In the genomic region with DNA sequence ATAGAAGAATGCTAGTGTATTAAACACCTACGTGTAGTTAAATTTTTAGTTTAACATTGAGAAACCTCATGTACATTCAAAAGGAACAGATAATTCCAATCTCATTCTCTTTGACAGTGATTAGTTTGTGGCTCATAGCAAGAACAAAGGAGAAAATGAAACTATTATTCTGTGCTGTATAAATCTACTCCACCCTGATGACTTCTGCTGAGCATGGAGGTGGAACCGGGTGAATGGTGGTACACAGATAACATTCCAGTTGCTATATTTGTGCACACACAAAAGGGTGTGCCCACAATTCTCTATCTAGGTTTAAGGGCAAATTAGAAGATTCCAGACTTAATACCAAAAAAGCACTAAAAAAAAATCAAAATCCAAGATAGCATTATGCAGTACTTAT, we compare ENCODE assay signal across 25 cellular contexts. TPM values are rescaled to one million over a fixed set of nuclear protein-coding genes. Genes with fewer than 3 reads are reported as not detected.
DNase-seq lines count a peak whose midpoint lies in the region; ATAC-seq, FAIRE-seq and TF ChIP-seq lines count a peak whose summit lies in the region.
"Had no signal": no experiment of that assay in that cellular context is flagged by ENCODE, and none has a peak within 500 bp of the region (broad histone marks: within the 10 kb centered on the region; RNA-seq: fewer than 3 reads in every experiment).

No MANE protein-coding gene starts in this region.

- no peak for TF ChIP-seq EP300 in GM12878 (IDR thresholded peaks at IDR 0.05; ENCODE audit: borderline replicate concordance in 1 of 2, control insufficient read depth in 1 of 2, low read depth in 2 of 2, low read length in 2 of 2)

- TF ChIP-seq CTCF in GM12878 (IDR thresholded peaks at IDR 0.05 in 2 of 3, conservative IDR thresholded peaks at IDR 0.05 in 1 of 3; ENCODE audit: control insufficient read depth in 2 of 3, extremely low read depth in 1 of 3, insufficient read depth in 1 of 3, low read depth in 3 of 3, low read length in 3 of 3): no peak

- peaks cover 30 to 63% (median 40%) of the 10 kb centered on the region in 4 donors for H3K4me1 Mint-ChIP-seq in CD4-positive, CD25-positive, alpha-beta regulatory T cell

- in situ Hi-C loops in GM12878 (cut with MboI): no loop called here
- in situ Hi-C loops in G401 (cut with HindIII; ENCODE audit: low sequenced_read_pairs): no loop called here

- peak overlapping the region; percentile 12 for H3K4me3 ChIP-seq in CD4-positive, CD25-positive, alpha-beta regulatory T cell (ENCODE audit: low read depth, low read length)
- no peak overlapping the region for H3K4me3 ChIP-seq in GM12878
- H3K4me3 ChIP-seq: neural progenitor cell, prostate gland, tibial nerve had no signal

- SMC1A ChIA-PET in GM12878 (lab: Charles Lee; ENCODE audit: uncharacterized antibody, unreplicated experiment): interaction anchor here (0.6 to 1.6 kb wide), 6 partner anchors 10 to 1017 kb away, joined by 3 to 5 read pairs (median 4); no protein-coding TSS in a partner anchor

- POLR2A ChIA-PET in GM12878 (lab: Charles Lee): no interaction called here

- TF ChIP-seq RAD21 in GM12878 (IDR thresholded peaks at IDR 0.05; ENCODE audit: insufficient read depth, low read depth, low read length): no peak

- H3K9me3 Mint-ChIP-seq in CD4-positive, CD25-positive, alpha-beta regulatory T cell: peaks cover 0 to 5% (median 4%) of the 10 kb centered on the region in 7 donors
- H3K9me3 Mint-ChIP-seq: H9; mesothelial cell of epicardium; neural progenitor cell; stimulated activated naive CD8-positive, alpha-beta T cell treated with anti-CD3 and anti-CD28 coated beads, Interleukin-15, Interleukin-2, amounts not matched to agents 100 ng/mL and 50 ng/mL, for 24 hours had no signal

- CTCF ChIA-PET in GM12878 (lab: Yijun Ruan, JAX): interaction anchor here (2.3 kb wide), 1 partner anchor 26 kb away, joined by 8 read pairs; no protein-coding TSS in a partner anchor

- H3K27ac Mint-ChIP-seq in CD4-positive, CD25-positive, alpha-beta regulatory T cell: peak overlapping the region; percentile 27 to 67 (median 59)
- H3K27ac Mint-ChIP-seq: activated CD8-positive, alpha-beta memory T cell treated with anti-CD3 and anti-CD28 coated beads, Interleukin-2, amount 10 ng/mL, durations not matched to agents 7 days and 5 days; activated T-helper 1 cell treated with anti-CD3 and anti-CD28 coated beads, Interleukin-12 subunit alpha, Interleukin-12 subunit beta, Interleukin-2, Interleukin-4 antibody, amounts not matched to agents 30 ng/mL and 10 ng/mL and 1 ng/mL, durations not matched to agents 14 hours and 24 hours and 36 hours; H9; mesothelial cell of epicardium; neural progenitor cell had no signal

- H3K27ac ChIP-seq in CD4-positive, CD25-positive, alpha-beta regulatory T cell (ENCODE audit: insufficient read depth, low read length, poor library complexity, severe bottlenecking): no peak overlapping the region
- H3K27ac ChIP-seq in GM12878 (ENCODE audit: control insufficient read depth, insufficient read depth): no peak overlapping the region
- H3K27ac ChIP-seq: neural progenitor cell, prostate gland, tibial nerve had no signal

- TF ChIP-seq POLR2A in GM12878 (IDR thresholded peaks at IDR 0.05; ENCODE audit: low read depth, low read length): no peak

- H4K20me1 ChIP-seq in GM12878 (ENCODE audit: control insufficient read depth, insufficient read depth): no peaks in the 10 kb centered on the region

- peaks cover 2% of the 10 kb centered on the region for H3K27me3 ChIP-seq in CD4-positive, CD25-positive, alpha-beta regulatory T cell (ENCODE audit: control insufficient read depth, insufficient read depth, low read length)
- H3K27me3 ChIP-seq in GM12878 (replicated peaks in 1 of 2; ENCODE audit: control insufficient read depth in 2 of 2, insufficient read depth in 2 of 2, low read length in 1 of 2): peaks cover 0 to 8% of the 10 kb centered on the region in 2 experiments; a peak in 1 of 4 replicates

- no TSS peak for BruUV-seq in GM12878 (replicated peaks; lab: Mats Ljungman, UMichigan)

- H3K4me2 ChIP-seq in GM12878 (ENCODE audit: control insufficient read depth, insufficient read depth): no peak overlapping the region
- H3K4me2 ChIP-seq: neural progenitor cell had no signal

- FAIRE-seq in GM12878 (lab: Jason Lieb, UNC): no peak
- FAIRE-seq: HTR-8/SVneo had no signal

- peak in 1 of 3 donors; percentile 25 for DNase-seq in CD4-positive, CD25-positive, alpha-beta regulatory T cell
- DNase-seq in HPDE6-E6E7 (ENCODE audit: extremely low spot score) (peak; percentile 29), GM12878 (ENCODE audit: low read depth, low spot score) (no peak), kidney glomerular epithelial cell (lab: John Stamatoyannopoulos, UW) (peak; percentile 10), G401 (ENCODE audit: low spot score) (no peak), superior temporal gyrus (ENCODE audit: extremely low spot score) (no peak), NCI-H2171 (lab: John Stamatoyannopoulos, UW) (no peak), dedifferentiated amniotic fluid mesenchymal stem cell (ENCODE audit: extremely low spot score) (no peak)
- DNase-seq: activated CD4-positive, alpha-beta T cell treated with anti-CD3 and anti-CD28 coated beads, Interleukin-2, amount 10 ng/mL, durations not matched to agents 24 days and 14 days; activated CD8-positive, alpha-beta memory T cell treated with anti-CD3 and anti-CD28 coated beads, Interleukin-2, amount 10 ng/mL, durations not matched to agents 7 days and 5 days; DMS79 treated with DMSO at 0.1 percent for 48 hours; H9; left cardiac atrium; NCI-H1105 treated with DMSO at 0.1 percent for 48 hours; NCI-H2081; NCI-H446 treated with DMSO at 0.1 percent for 48 hours; NK-92 treated with Interleukin-12 subunit alpha and Interleukin-12 subunit beta, amount 100 ng/mL, for 24 hours; stimulated activated CD4-positive, alpha-beta T cell treated with anti-CD3 and anti-CD28 coated beads, Interleukin-4, amount 100 ng/mL, for 24 hours had no signal

- H3K36me3 ChIP-seq in CD4-positive, CD25-positive, alpha-beta regulatory T cell (ENCODE audit: control insufficient read depth, insufficient read depth, low read length): no peaks in the 10 kb centered on the region
- no peaks in the 10 kb centered on the region for H3K36me3 ChIP-seq in GM12878 (ENCODE audit: control insufficient read depth in 2 of 2, insufficient read depth in 2 of 2, low read length in 1 of 2)
- H3K36me3 ChIP-seq: neural progenitor cell, prostate gland, tibial nerve had no signal

- no peak overlapping the region for H2AFZ ChIP-seq in GM12878 (ENCODE audit: control insufficient read depth, low read depth, low read length)
- H2AFZ ChIP-seq: neural progenitor cell had no signal

- peaks cover 6% of the 10 kb centered on the region for H3K4me1 ChIP-seq in CD4-positive, CD25-positive, alpha-beta regulatory T cell (ENCODE audit: control insufficient read depth, insufficient read depth, low read length, poor library complexity, severe bottlenecking)
- H3K4me1 ChIP-seq in GM12878 (ENCODE audit: control insufficient read depth, insufficient read depth, low read length): no peaks in the 10 kb centered on the region
- H3K4me1 ChIP-seq: neural progenitor cell, prostate gland had no signal

- RAD21 ChIA-PET in GM12878 (lab: Charles Lee; ENCODE audit: unreplicated experiment): interaction anchor here (1.5 kb wide), 1 partner anchor 26 kb away, joined by 4 read pairs; no protein-coding TSS in a partner anchor

- H3K9me3 ChIP-seq in CD4-positive, CD25-positive, alpha-beta regulatory T cell (ENCODE audit: control insufficient read depth in 2 of 2, low read length in 2 of 2): no peaks in the 10 kb centered on the region
- no peaks in the 10 kb centered on the region for H3K9me3 ChIP-seq in GM12878 (replicated peaks; ENCODE audit: control insufficient read depth, insufficient read depth, low read length)
- H3K9me3 ChIP-seq: prostate gland, tibial nerve had no signal

- intact Hi-C loops in GM12878 (cut with micrococcal nuclease; ENCODE audit: unreplicated experiment): no loop called here

- WGBS in GM12878 (ENCODE audit: insufficient coverage, insufficient replicate concordance, low lambda C conversion rate, missing lambda C conversion rate): 76% methylated on average over 2 of the region's 2 CpGs

- no peaks in the 10 kb centered on the region for H3K79me2 ChIP-seq in GM12878 (ENCODE audit: control insufficient read depth, insufficient read depth, low read length)

- H3K36me3 Mint-ChIP-seq in CD4-positive, CD25-positive, alpha-beta regulatory T cell: no peaks in the 10 kb centered on the region
- H3K36me3 Mint-ChIP-seq: mesothelial cell of epicardium, neural progenitor cell had no signal

- peaks cover 25% of the 10 kb centered on the region for H3K27me3 Mint-ChIP-seq in CD4-positive, CD25-positive, alpha-beta regulatory T cell

- peak; percentile 45 to 59 for ATAC-seq in CD4-positive, CD25-positive, alpha-beta regulatory T cell (ENCODE audit: low read depth in 2 of 2)
- peak; percentile 43; the same call in 2 of the 3 replicates for ATAC-seq in GM12878
- ATAC-seq: activated CD8-positive, alpha-beta memory T cell treated with anti-CD3 and anti-CD28 coated beads, Interleukin-2, amount 10 ng/mL, durations not matched to agents 7 days and 5 days had no signal

- no peak overlapping the region for H3K9ac ChIP-seq in GM12878 (ENCODE audit: control insufficient read depth, insufficient read depth, low read length)
- H3K9ac ChIP-seq: neural progenitor cell had no signal

- H3K4me3 Mint-ChIP-seq in CD4-positive, CD25-positive, alpha-beta regulatory T cell: peak overlapping the region in 2 of 4 donors; percentile 30 to 59
- H3K4me3 Mint-ChIP-seq: activated CD4-positive, alpha-beta T cell treated with anti-CD3 and anti-CD28 coated beads, Interleukin-2, amount 10 ng/mL, durations not matched to agents 24 days and 14 days; activated CD8-positive, alpha-beta memory T cell treated with anti-CD3 and anti-CD28 coated beads, Interleukin-2, amount 10 ng/mL, durations not matched to agents 7 days and 5 days; activated T-helper 1 cell treated with anti-CD3 and anti-CD28 coated beads, Interleukin-12 subunit alpha, Interleukin-12 subunit beta, Interleukin-2, Interleukin-4 antibody, amounts not matched to agents 30 ng/mL and 10 ng/mL and 1 ng/mL, durations not matched to agents 14 hours and 24 hours and 36 hours; H9; mesothelial cell of epicardium; neural progenitor cell; stimulated activated naive CD8-positive, alpha-beta T cell treated with anti-CD3 and anti-CD28 coated beads, Interleukin-15, Interleukin-2, amounts not matched to agents 100 ng/mL and 50 ng/mL, for 24 hours had no signal

RNA-seq across cellular contexts. Expression of gene RALA, which starts 17.0 kb away (rescaled TPM):
- 22.4 TPM for total RNA-seq in CD4-positive, CD25-positive, alpha-beta regulatory T cell
- polyA plus RNA-seq in CD4-positive, CD25-positive, alpha-beta regulatory T cell: 10 to 100 TPM; 57.0 to 71.2 (median 58.4) TPM
- total RNA-seq in GM12878 (2013; cell fraction: nucleolus; rRNA removed): 14.2 and 15.5 TPM in 2 replicates
- total RNA-seq in GM12878 (2014; rRNA removed) (7.5 and 8.7 TPM in 2 replicates), GM12878 (2014; rRNA removed; fragmentation: Illumina TruSeq; extraction: Trizol) (23.5 and 26.3 TPM in 2 replicates), GM12878 (2021) (22.7 and 27.8 TPM in 2 replicates)
- polyA plus RNA-seq in GM12878 (2011; ENCODE audit: low read depth): 11.7 TPM
- polyA plus RNA-seq in GM12878 (2011; rRNA removed) (34.6 and 40.7 TPM in 2 replicates), GM12878 (2014; fragmentation: Illumina TruSeq; extraction: Trizol) (29.9 and 38.2 TPM in 2 replicates), GM12878 (2014; fragmentation: Nextera tagmentation; extraction: Ambion mirVana) (10 to 100 TPM in 1 of 2 experiments, 1 to 10 TPM in 1; 8.1 to 13.3 TPM), GM12878 (2014; rRNA removed) (17.8 and 20.6 TPM in 2 replicates), GM12878 (2016; fragmentation: Nextera tagmentation; extraction: Ambion mirVana) (10 to 100 TPM; 48.8 to 53.3 TPM)
- 11.8 and 12.1 TPM in 2 replicates for polyA plus RNA-seq in GM12878 (2011; cell fraction: cytosol; rRNA removed)
- 9.0 and 11.2 TPM in 2 replicates for polyA plus RNA-seq in GM12878 (2011; cell fraction: nucleus; rRNA removed)
- 19.9 and 20.0 TPM in 2 replicates for polyA plus RNA-seq in GM12878 (2012)
- polyA minus RNA-seq in GM12878 (2011; rRNA and poly(A)+ RNA removed): 19.5 and 38.1 TPM in 2 replicates
- polyA minus RNA-seq in GM12878 (2011; cell fraction: cytosol; rRNA and poly(A)+ RNA removed): 13.4 and 14.6 TPM in 2 replicates
- 13.9 and 33.6 TPM in 2 replicates for polyA minus RNA-seq in GM12878 (2011; cell fraction: nucleus; rRNA and poly(A)+ RNA removed)
- 34.7 and 39.8 TPM in 2 replicates for total RNA-seq in G401 (2014; rRNA removed; shearing (Covaris generic))

RNA-seq across cellular contexts. Expression of gene YAE1, which starts 40.1 kb away (rescaled TPM):
- total RNA-seq in CD4-positive, CD25-positive, alpha-beta regulatory T cell: 3.7 TPM
- 10 to 100 TPM; 13.8 to 23.3 (median 19.2) TPM for polyA plus RNA-seq in CD4-positive, CD25-positive, alpha-beta regulatory T cell
- 83.8 and 93.1 TPM in 2 replicates for total RNA-seq in GM12878 (2013; cell fraction: nucleolus; rRNA removed)
- 17.5 and 22.5 TPM in 2 replicates for total RNA-seq in GM12878 (2014; rRNA removed)
- total RNA-seq in GM12878 (2014; rRNA removed; fragmentation: Illumina TruSeq; extraction: Trizol): 22.0 and 22.5 TPM in 2 replicates
- 12.3 and 13.5 TPM in 2 replicates for total RNA-seq in GM12878 (2021)
- 4.1 TPM for polyA plus RNA-seq in GM12878 (2011; ENCODE audit: low read depth)
- polyA plus RNA-seq in GM12878 (2011; rRNA removed): 28.5 and 42.1 TPM in 2 replicates
- 5.7 and 7.6 TPM in 2 replicates for polyA plus RNA-seq in GM12878 (2011; cell fraction: cytosol; rRNA removed)
- polyA plus RNA-seq in GM12878 (2011; cell fraction: nucleus; rRNA removed): 12.9 and 14.5 TPM in 2 replicates
- polyA plus RNA-seq in GM12878 (2012): 9.1 and 11.7 TPM in 2 replicates
- 18.2 and 19.7 TPM in 2 replicates for polyA plus RNA-seq in GM12878 (2014; fragmentation: Illumina TruSeq; extraction: Trizol)
- 10 to 100 TPM; 33.5 to 35.8 TPM for polyA plus RNA-seq in GM12878 (2014; fragmentation: Nextera tagmentation; extraction: Ambion mirVana)
- 18.2 and 21.0 TPM in 2 replicates for polyA plus RNA-seq in GM12878 (2014; rRNA removed)
- polyA plus RNA-seq in GM12878 (2016; fragmentation: Nextera tagmentation; extraction: Ambion mirVana): 10 to 100 TPM; 23.9 to 25.4 TPM
- 8.6 and 18.0 TPM in 2 replicates for polyA minus RNA-seq in GM12878 (2011; rRNA and poly(A)+ RNA removed)
- 3.2 and 11.3 TPM in 2 replicates for polyA minus RNA-seq in GM12878 (2011; cell fraction: cytosol; rRNA and poly(A)+ RNA removed)
- 18.0 and 29.3 TPM in 2 replicates for polyA minus RNA-seq in GM12878 (2011; cell fraction: nucleus; rRNA and poly(A)+ RNA removed)
- 36.8 and 42.2 TPM in 2 replicates for total RNA-seq in G401 (2014; rRNA removed; shearing (Covaris generic))

Comparison
In these comparisons a context has a peak if more than half of its experiments do, and no peak if none do; other contexts are left out.
1. DNase-seq: peak in HPDE6-E6E7 (single experiment) and kidney glomerular epithelial cell (single experiment); none in GM12878 (single experiment), G401 (single experiment), superior temporal gyrus (single experiment), NCI-H2171 (single experiment) and dedifferentiated amniotic fluid mesenchymal stem cell (single experiment).